Comparison of ENCODE assay signal across 13 cellular contexts in genomic region chr2:188326669-188327301, GRCh38. TPM values are rescaled to one million over a fixed set of nuclear protein-coding genes. Genes with fewer than 3 reads are reported as not detected.
A peak's percentile ranks its signal among the peaks of the same experiment; 100 is the strongest.
DNase-seq lines count a peak whose midpoint lies in the region; TF ChIP-seq lines count a peak whose summit lies in the region.
"Had no signal": no experiment of that assay in that cellular context is flagged by ENCODE, and none has a peak within 500 bp of the region (broad histone marks: within the 10 kb centered on the region; RNA-seq: fewer than 3 reads in every experiment).

No MANE protein-coding gene starts in this region.

- no peak for TF ChIP-seq CTCF in C4-2B (conservative IDR thresholded peaks at IDR 0.05)
- no peak for TF ChIP-seq CTCF in brain (conservative IDR thresholded peaks at IDR 0.05)

- no peaks in the 10 kb centered on the region for H3K36me3 Mint-ChIP-seq in brain

- H3K36me3 ChIP-seq in mesodermal cell (ENCODE audit: control insufficient read depth, insufficient read depth, low read length) (no peaks in the 10 kb centered on the region), H7 (replicated peaks; ENCODE audit: control insufficient read depth, insufficient read depth, low read length) (no peaks in the 10 kb centered on the region)

- peak overlapping the region in 1 of 5 experiments; percentile 37 for H3K4me3 Mint-ChIP-seq in brain
- H3K4me3 Mint-ChIP-seq: activated naive CD8-positive, alpha-beta T cell treated with anti-CD3 and anti-CD28 coated beads, Interleukin-2, amount 50 U/mL, for 24 hours had no signal

- H3K27me3 ChIP-seq in H7 (ENCODE audit: control insufficient read depth, insufficient read depth, low read length): no peaks in the 10 kb centered on the region

- H3K27me3 Mint-ChIP-seq in brain: no peaks in the 10 kb centered on the region
- H3K27me3 Mint-ChIP-seq: activated naive CD8-positive, alpha-beta T cell treated with anti-CD3 and anti-CD28 coated beads, Interleukin-2, amount 50 U/mL, for 24 hours had no signal

- H3K9me3 Mint-ChIP-seq in brain: no peaks in the 10 kb centered on the region
- H3K9me3 Mint-ChIP-seq: activated naive CD8-positive, alpha-beta T cell treated with anti-CD3 and anti-CD28 coated beads, Interleukin-2, amount 50 U/mL, for 24 hours had no signal

- H3K27ac Mint-ChIP-seq in brain: peak overlapping the region; percentile 15 to 94 (median 66)
- H3K27ac Mint-ChIP-seq: activated naive CD8-positive, alpha-beta T cell treated with anti-CD3 and anti-CD28 coated beads, Interleukin-2, amount 50 U/mL, for 24 hours had no signal

- H3K27ac ChIP-seq in C4-2B (peak overlapping the region; percentile 27; the same call in 1 of the 2 replicates), mesodermal cell (ENCODE audit: low read depth, low read length, severe bottlenecking) (peak overlapping the region; percentile 73)

- no peaks in the 10 kb centered on the region for H3K9me3 ChIP-seq in mesodermal cell (ENCODE audit: control insufficient read depth, low read length)

- WGBS in mesodermal cell (ENCODE audit: insufficient coverage in 2 of 2), 2 experiments: 86 to 87% methylated on average over 4 of the region's 4 CpGs

- peaks cover 37% of the 10 kb centered on the region for H3K4me1 Mint-ChIP-seq in brain
- H3K4me1 Mint-ChIP-seq: activated naive CD8-positive, alpha-beta T cell treated with anti-CD3 and anti-CD28 coated beads, Interleukin-2, amount 50 U/mL, for 24 hours had no signal

- H3K4me3 ChIP-seq in mesodermal cell (ENCODE audit: extremely low read depth, insufficient read depth, low read length, poor library complexity, severe bottlenecking): no peak overlapping the region
- no peak overlapping the region for H3K4me3 ChIP-seq in H7 (ENCODE audit: insufficient read depth, low read depth, low read length)

- peaks cover 6% of the 10 kb centered on the region for H3K4me1 ChIP-seq in mesodermal cell (ENCODE audit: control insufficient read depth, insufficient read depth, low read length, poor library complexity, severe bottlenecking)

- DNase-seq in NCI-H446 treated with DMSO at 0.1 percent for 48 hours (lab: John Stamatoyannopoulos, UW): peak; percentile 75
- DNase-seq in activated effector memory CD4-positive, alpha-beta T cell treated with Interleukin-2 at 50 U/mL for 16 hours: no peak
- DNase-seq in H7: no peak
- no peak for DNase-seq in NCI-H187 (lab: John Stamatoyannopoulos, UW)
- no peak for DNase-seq in NCI-H1694 (lab: John Stamatoyannopoulos, UW)
- DNase-seq: activated naive CD8-positive, alpha-beta T cell treated with anti-CD3 and anti-CD28 coated beads, Interleukin-2, amount 50 U/mL, for 24 hours; effector CD8-positive, alpha-beta T cell; NCI-H1436 treated with DMSO at 0.1 percent for 48 hours; stimulated activated CD4-positive, alpha-beta T cell treated with anti-CD3 and anti-CD28 coated beads, Interleukin-12 subunit alpha, Interleukin-12 subunit beta, amount 100 ng/mL, for 4 hours; T-helper 9 cell had no signal

RNA-seq across cellular contexts. Expression of gene GULP1, which starts 35.1 kb away (rescaled TPM):
- polyA plus RNA-seq in brain (ENCODE audit: insufficient read depth, low read depth, low replicate concordance): 0.73 TPM
- 94.3 TPM for polyA plus RNA-seq in mesodermal cell (2013, experiment 1 of 2)
- polyA plus RNA-seq in mesodermal cell (2013, experiment 2 of 2): 127 TPM
- total RNA-seq in H7 (2014; rRNA removed; shearing (Covaris generic)): 49.4 and 63.8 TPM in 2 replicates
